Comparison of ENCODE assay signal across 33 cellular contexts in genomic region chr7:83755526-83755925, GRCh38.
"Had no signal": no experiment of that assay in that cellular context is flagged by ENCODE, and none has a peak within 500 bp of the region (broad histone marks: within the 10 kb centered on the region; RNA-seq: fewer than 3 reads in every experiment).

No MANE protein-coding gene starts in this region.

- ATAC-seq: activated naive CD4-positive, alpha-beta T cell treated with anti-CD3 and anti-CD28 coated beads, Interleukin-2, amount 50 U/mL, for 72 hours; activated naive CD8-positive, alpha-beta T cell treated with anti-CD3 and anti-CD28 coated beads, Interleukin-2, amount 50 U/mL, for 24 hours; activated T-cell treated with anti-CD3 and anti-CD28 coated beads, Interleukin-2, amount 50 U/mL, for 4 hours; activated T-cell treated with anti-CD3 and anti-CD28 coated beads, Interleukin-2, amount 50 U/mL, for 72 hours; activated T-helper 17 cell treated with anti-CD3 and anti-CD28 coated beads, Interleukin-2, amount 50 U/mL, for 72 hours; body of pancreas had no signal

- H3K4me3 ChIP-seq: adrenal gland, ascending aorta, body of pancreas, breast epithelium, cardiac muscle cell had no signal

- DNase-seq: activated effector memory CD4-positive, alpha-beta T cell treated with anti-CD3 and anti-CD28 coated beads, Interleukin-2, amount 50 U/mL, for 16 hours; activated effector memory CD4-positive, alpha-beta T cell treated with Interleukin-2 at 50 U/mL for 16 hours; activated gamma-delta T cell; activated gamma-delta T cell treated with Interleukin-2 at 50 U/mL for 16 hours; activated naive CD4-positive, alpha-beta T cell; activated naive CD4-positive, alpha-beta T cell treated with anti-CD3 and anti-CD28 coated beads for 36 hours; activated naive CD4-positive, alpha-beta T cell treated with anti-CD3 and anti-CD28 coated beads, Interleukin-2, amount 10 ng/mL, durations not matched to agents 7 days and 5 days; activated naive CD4-positive, alpha-beta T cell treated with anti-CD3 and anti-CD28 coated beads, Interleukin-2, amount 50 U/mL, for 16 hours; activated naive CD4-positive, alpha-beta T cell treated with Interleukin-2 at 50 U/mL for 16 hours; activated naive CD8-positive, alpha-beta T cell treated with anti-CD3 and anti-CD28 coated beads for 36 hours; activated naive CD8-positive, alpha-beta T cell treated with anti-CD3 and anti-CD28 coated beads, Interleukin-2, amount 10 ng/mL, durations not matched to agents 7 days and 5 days; activated naive CD8-positive, alpha-beta T cell treated with anti-CD3 and anti-CD28 coated beads, Interleukin-2, amount 50 U/mL, for 24 hours; activated T-cell treated with anti-CD3 and anti-CD28 coated beads, Interleukin-2, amount 50 U/mL, for 1 hour; activated T-cell treated with anti-CD3 and anti-CD28 coated beads, Interleukin-2, amount 50 U/mL, for 24 hours; activated T-cell treated with anti-CD3 and anti-CD28 coated beads, Interleukin-2, amount 50 U/mL, for 4 hours; activated T-cell treated with anti-CD3 and anti-CD28 coated beads, Interleukin-2, amount 50 U/mL, for 48 hours; activated T-cell treated with anti-CD3 and anti-CD28 coated beads, Interleukin-2, amount 50 U/mL, for 72 hours; adrenal gland; amniotic stem cell; anterior cingulate cortex; aorta; body of pancreas; brain microvascular endothelial cell; caudate nucleus; central memory CD4-positive, alpha-beta T cell; cerebellar nuclear complex had no signal

- H3K9me3 ChIP-seq: adrenal gland, ascending aorta, body of pancreas had no signal

- H3K27me3 ChIP-seq: adrenal gland, ascending aorta, body of pancreas, brain microvascular endothelial cell, breast epithelium, cardiac muscle cell had no signal

- H3K4me1 ChIP-seq: adrenal gland, ascending aorta, body of pancreas, breast epithelium had no signal

- H3K27ac ChIP-seq: adrenal gland, ascending aorta, body of pancreas, brain microvascular endothelial cell, breast epithelium, cardiac muscle cell had no signal

- H3K36me3 ChIP-seq: adrenal gland, ascending aorta, brain microvascular endothelial cell, breast epithelium, cardiac muscle cell had no signal

- FAIRE-seq: astrocyte, bronchial epithelial cell had no signal
